13 cellular contexts compared by ENCODE assay signal in genomic region chr4:177573487-177573886, GRCh38.
A peak's percentile ranks its signal among the peaks of the same experiment; 100 is the strongest.
DNase-seq lines count a peak whose midpoint lies in the region; ATAC-seq, FAIRE-seq and TF ChIP-seq lines count a peak whose summit lies in the region.
"Had no signal": no experiment of that assay in that cellular context is flagged by ENCODE, and none has a peak within 500 bp of the region (broad histone marks: within the 10 kb centered on the region; RNA-seq: fewer than 3 reads in every experiment).

No MANE protein-coding gene starts in this region.

- peak; percentile 90 for FAIRE-seq in RCC 7860 (lab: Jason Lieb, UNC)

- H3K4me3 ChIP-seq in epithelial cell of proximal tubule (ENCODE audit: low read depth, low read length) = no peak overlapping the region
- H3K4me3 ChIP-seq: ovary, SJSA1 had no signal

- DNase-seq in HCEC 1CT (peak; percentile 83), RCC 7860 (ENCODE audit: low spot score) (peak; percentile 72), epithelial cell of proximal tubule (ENCODE audit: low read depth) (peak; percentile 48), stromal cell of bone marrow (ENCODE audit: low read depth) (peak; percentile 61), amygdala (lab: John Stamatoyannopoulos, UW) (no peak), NCI-H146 (lab: John Stamatoyannopoulos, UW) (no peak)
- DNase-seq: activated CD4-positive, alpha-beta T cell treated with anti-CD3 and anti-CD28 coated beads, Interleukin-2, amount 10 ng/mL, durations not matched to agents 7 days and 5 days; hippocampal formation; ovary; stimulated activated CD4-positive, alpha-beta T cell treated with anti-CD3 and anti-CD28 coated beads, Interleukin-2, amount 100 ng/mL, for 24 hours; stimulated activated naive B cell treated with anti-CD40 and anti-IgM and Interleukin-4, amounts not matched to agents 10 μg/mL and 1 μg/mL and 100 μg/mL, for 72 hours had no signal

- no peak for TF ChIP-seq CTCF in epithelial cell of proximal tubule (conservative IDR thresholded peaks at IDR 0.05; ENCODE audit: low read depth, low read length)

- ATAC-seq in HG03432 (IDR thresholded peaks at IDR 0.05; ENCODE audit: unreplicated experiment) = no peak
- ATAC-seq: stimulated activated naive B cell treated with anti-CD40 and anti-IgM and Interleukin-4, amounts not matched to agents 10 μg/mL and 1 μg/mL and 100 μg/mL, for 72 hours had no signal

Comparison
In these comparisons a context has a peak if more than half of its experiments do, and no peak if none do; other contexts are left out.
1. DNase-seq: peak in HCEC 1CT (single experiment), RCC 7860 (single experiment), epithelial cell of proximal tubule (single experiment) and stromal cell of bone marrow (single experiment); none in amygdala (0 of 56) and NCI-H146 (single experiment).